In genomic region chr19:37905936-37906867, GRCh38 we compare ENCODE assay signal across 8 cellular contexts. TPM values are rescaled to one million over a fixed set of nuclear protein-coding genes. Genes with fewer than 3 reads are reported as not detected.
DNase-seq lines count a peak whose midpoint lies in the region; ATAC-seq and TF ChIP-seq lines count a peak whose summit lies in the region.

WDR87 (minus strand) TSS chr19:37906594; CDS start chr19:37898239, 8,355 bp downstream.

- H3K27ac ChIP-seq in esophagus muscularis mucosa (replicated peaks in 1 of 4) (peak within 1 kb of the TSS; percentile 70 to 81 (median 75)), transverse colon (peak within 1 kb of the TSS; percentile 78 to 87 (median 85))

- peaks cover 5% of the 10 kb centered on the region for H3K36me3 Mint-ChIP-seq in nephron progenitor cell (ENCODE audit: low read depth)

- intact Hi-C loops in esophagus muscularis mucosa (cut with DNase I) (loop anchor here (10.0 kb wide), 2 partner anchors 149 to 429 kb away; partner anchors contain the start of gene CATSPERG), transverse colon (cut with DNase I; ENCODE audit: low total_unique reads) (no loop called here)

- H3K9me3 ChIP-seq in esophagus muscularis mucosa: no peaks in the 10 kb centered on the region
- no peaks in the 10 kb centered on the region for H3K9me3 ChIP-seq in transverse colon

- in situ Hi-C loops in transverse colon (cut with MboI; ENCODE audit: low pct_ligation_motif_present in 1 of 4, low pct_unique_long_range_greater_than_20kb in 1 of 4, low sequenced_read_pairs in 3 of 4): loop anchor here in 3 of 4 donors (10.0 to 25.0 kb wide), 3 partner anchors 181 to 431 kb away; partner anchors contain the start of gene CATSPERG (in 3 of the 3)

- peak; percentile 11 for ATAC-seq in HG02981 (IDR thresholded peaks at IDR 0.05; ENCODE audit: unreplicated experiment)
- no peak for ATAC-seq in GM21447 (IDR thresholded peaks at IDR 0.05; ENCODE audit: unreplicated experiment)

- no peaks in the 10 kb centered on the region for H3K27me3 Mint-ChIP-seq in nephron progenitor cell (ENCODE audit: low read depth, poor library complexity)

- TF ChIP-seq CTCF in GM12864 (IDR thresholded peaks at IDR 0.05; ENCODE audit: low read depth, low read length, missing control alignments) (no peak), esophagus muscularis mucosa (IDR thresholded peaks at IDR 0.05) (no peak), nephron progenitor cell (IDR thresholded peaks at IDR 0.05) (no peak), transverse colon (IDR thresholded peaks at IDR 0.05) (no peak)

- WGBS in esophagus muscularis mucosa: 11% methylated on average over 47 of the region's 63 CpGs
- WGBS in transverse colon (ENCODE audit: low coverage in 1 of 2), 2 donors: 9% methylated on average over 54 of the region's 63 CpGs; no CpG with 5 or more reads in 1 of the 2 donors

- peaks cover 40% of the 10 kb centered on the region for H3K4me1 Mint-ChIP-seq in nephron progenitor cell

- peak within 1 kb of the TSS; percentile 89 for H3K4me3 Mint-ChIP-seq in nephron progenitor cell

- peak within 1 kb of the TSS; percentile 97 for H3K27ac Mint-ChIP-seq in nephron progenitor cell

- H3K36me3 ChIP-seq in esophagus muscularis mucosa: no peaks in the 10 kb centered on the region
- no peaks in the 10 kb centered on the region for H3K36me3 ChIP-seq in transverse colon

- DNase-seq in GM12864 (ENCODE audit: low read depth): no peak
- peak; percentile 96 for DNase-seq in NCI-H748 (lab: John Stamatoyannopoulos, UW; ENCODE audit: unreplicated experiment)
- DNase-seq in activated T-cell treated with anti-CD3 and anti-CD28 coated beads for 4 hours: peak; percentile 6
- DNase-seq in esophagus muscularis mucosa (ENCODE audit: extremely low spot score): no peak
- DNase-seq in nephron progenitor cell: peak; percentile 83
- DNase-seq in transverse colon: peak; percentile 55

- TF ChIP-seq EP300 in esophagus muscularis mucosa (IDR thresholded peaks at IDR 0.05) (no peak), transverse colon (IDR thresholded peaks at IDR 0.05; ENCODE audit: low read depth) (no peak)

- H3K4me1 ChIP-seq in esophagus muscularis mucosa (peaks cover 12 to 23% (median 19%) of the 10 kb centered on the region in 4 donors), transverse colon (peaks cover 4 to 18% (median 13%) of the 10 kb centered on the region in 4 donors)

- H3K27me3 ChIP-seq in esophagus muscularis mucosa (no peaks in the 10 kb centered on the region), transverse colon (no peaks in the 10 kb centered on the region)

- no peaks in the 10 kb centered on the region for H3K9me3 Mint-ChIP-seq in nephron progenitor cell

- TF ChIP-seq POLR2A in esophagus muscularis mucosa (IDR thresholded peaks at IDR 0.05; ENCODE audit: low read depth) (no peak), transverse colon (IDR thresholded peaks at IDR 0.05) (no peak)

- H3K4me3 ChIP-seq in GM12864 (ENCODE audit: low read depth, low read length) (peak within 1 kb of the TSS; percentile 58), esophagus muscularis mucosa (peak within 1 kb of the TSS; percentile 76 to 99 (median 91)), transverse colon (peak within 1 kb of the TSS; percentile 88 to 98 (median 96))

RNA-seq across cellular contexts. Expression of gene WDR87, which starts in this region (rescaled TPM):
- total RNA-seq in esophagus muscularis mucosa: not detected
- not detected for total RNA-seq in transverse colon

Comparison
In these comparisons a context has a peak if more than half of its experiments do, and no peak if none do; other contexts are left out.
1. Peak in DNase-seq, H3K4me3 ChIP-seq and H3K27ac ChIP-seq in transverse colon; RNA of the gene not detected or under 1 TPM.
2. DNase-seq: peak in NCI-H748 (single experiment), activated T-cell treated with anti-CD3 and anti-CD28 coated beads for 4 hours (single experiment) and nephron progenitor cell (single experiment); none in GM12864 (single experiment) and esophagus muscularis mucosa (single experiment).
3. Peak in every context shown above with its lines, with median percentiles within 50 percentile points of each other: H3K4me3 ChIP-seq.